8 cellular contexts compared by ENCODE assay signal in genomic region chr2:87470381-87471380, GRCh38.
DNase-seq lines count a peak whose midpoint lies in the region; ATAC-seq and TF ChIP-seq lines count a peak whose summit lies in the region.
"Not testable (repeated sequence)": the region's sequence is repeated elsewhere in the genome, so short reads cannot be mapped to it uniquely, and the experiment has no call there.

No MANE protein-coding gene starts in this region.

- not testable (repeated sequence) for H3K27me3 Mint-ChIP-seq in activated CD4-positive, alpha-beta T cell treated with anti-CD3 and anti-CD28 coated beads for 36 hours; activated naive CD4-positive, alpha-beta T cell treated with anti-CD3 and anti-CD28 coated beads, Interleukin-2, amount 10 ng/mL, durations not matched to agents 7 days and 5 days

- peak overlapping the region in 1 of 2 donors; percentile 55 for H3K27ac ChIP-seq in left lung

- H3K4me1 Mint-ChIP-seq in activated CD4-positive, alpha-beta T cell treated with anti-CD3 and anti-CD28 coated beads for 36 hours = peaks cover 42% of the 10 kb centered on the region
- H3K4me1 Mint-ChIP-seq in activated naive CD4-positive, alpha-beta T cell treated with anti-CD3 and anti-CD28 coated beads, Interleukin-2, amount 10 ng/mL, durations not matched to agents 7 days and 5 days = peaks cover 65% of the 10 kb centered on the region

- CTCF ChIA-PET in activated CD4-positive, alpha-beta T cell treated with anti-CD3 and anti-CD28 coated beads for 36 hours (lab: Charles Lee); activated naive CD4-positive, alpha-beta T cell treated with anti-CD3 and anti-CD28 coated beads, Interleukin-2, amount 10 ng/mL, durations not matched to agents 7 days and 5 days (lab: Charles Lee): not testable (repeated sequence)

- H3K27ac Mint-ChIP-seq in activated CD4-positive, alpha-beta T cell treated with anti-CD3 and anti-CD28 coated beads for 36 hours = peak overlapping the region; percentile 98
- peak overlapping the region; percentile 99 for H3K27ac Mint-ChIP-seq in activated naive CD4-positive, alpha-beta T cell treated with anti-CD3 and anti-CD28 coated beads, Interleukin-2, amount 10 ng/mL, durations not matched to agents 7 days and 5 days

- peaks cover 3 to 30% of the 10 kb centered on the region in 2 donors for H3K4me1 ChIP-seq in left lung

- ATAC-seq in GM19035 (IDR thresholded peaks at IDR 0.05; ENCODE audit: unreplicated experiment) = peak; percentile 47
- peak; percentile 46 for ATAC-seq in HG02588 (IDR thresholded peaks at IDR 0.05; ENCODE audit: unreplicated experiment)
- ATAC-seq in HG03432 (IDR thresholded peaks at IDR 0.05; ENCODE audit: unreplicated experiment) = peak; percentile 55
- peak; percentile 30 for ATAC-seq in activated CD4-positive, alpha-beta T cell treated with anti-CD3 and anti-CD28 coated beads for 36 hours
- ATAC-seq in left lung = peak; percentile 48

- TF ChIP-seq CTCF in GM12865 (IDR thresholded peaks at IDR 0.05; ENCODE audit: insufficient read depth, low read depth, low read length, missing control alignments) = peak; percentile 0
- TF ChIP-seq CTCF in left lung (IDR thresholded peaks at IDR 0.05) = not testable (repeated sequence)

- not testable (repeated sequence) for H3K9me3 Mint-ChIP-seq in activated CD4-positive, alpha-beta T cell treated with anti-CD3 and anti-CD28 coated beads for 36 hours (ENCODE audit: low read depth); activated naive CD4-positive, alpha-beta T cell treated with anti-CD3 and anti-CD28 coated beads, Interleukin-2, amount 10 ng/mL, durations not matched to agents 7 days and 5 days

- peak; percentile 46 for DNase-seq in GM12865 (ENCODE audit: low read depth)
- DNase-seq in activated CD4-positive, alpha-beta T cell treated with anti-CD3 and anti-CD28 coated beads for 36 hours = peak; percentile 59
- DNase-seq in activated naive CD4-positive, alpha-beta T cell treated with anti-CD3 and anti-CD28 coated beads, Interleukin-2, amount 10 ng/mL, durations not matched to agents 7 days and 5 days = peak; percentile 63
- DNase-seq in left lung = not testable (repeated sequence)
- peak in 2 of 3 donors; percentile 53 to 56 for DNase-seq in stimulated activated CD4-positive, alpha-beta T cell treated with anti-CD3 and anti-CD28 coated beads, TNF-alpha, amount 100 ng/mL, for 48 hours (ENCODE audit: low read depth in 3 of 3)

- not testable (repeated sequence) for H3K36me3 ChIP-seq in left lung

- H3K4me3 Mint-ChIP-seq in activated CD4-positive, alpha-beta T cell treated with anti-CD3 and anti-CD28 coated beads for 36 hours = peak overlapping the region; percentile 75
- H3K4me3 Mint-ChIP-seq in activated naive CD4-positive, alpha-beta T cell treated with anti-CD3 and anti-CD28 coated beads, Interleukin-2, amount 10 ng/mL, durations not matched to agents 7 days and 5 days = peak overlapping the region; percentile 81

- H3K9me3 ChIP-seq in left lung = not testable (repeated sequence)

- intact Hi-C loops in activated CD4-positive, alpha-beta T cell treated with anti-CD3 and anti-CD28 coated beads for 36 hours (cut with DNase I, micrococcal nuclease); left lung (cut with DNase I): not testable (repeated sequence)

- H3K27me3 ChIP-seq in left lung = not testable (repeated sequence)

- peak overlapping the region; percentile 10; the same call in 1 of the 2 replicates for H3K4me3 ChIP-seq in GM12865 (ENCODE audit: low read depth, low read length)
- H3K4me3 ChIP-seq in left lung = not testable (repeated sequence)

- H3K36me3 Mint-ChIP-seq in activated CD4-positive, alpha-beta T cell treated with anti-CD3 and anti-CD28 coated beads for 36 hours (ENCODE audit: low read depth) = not testable (repeated sequence)
- peaks cover 14% of the 10 kb centered on the region for H3K36me3 Mint-ChIP-seq in activated naive CD4-positive, alpha-beta T cell treated with anti-CD3 and anti-CD28 coated beads, Interleukin-2, amount 10 ng/mL, durations not matched to agents 7 days and 5 days

- POLR2A ChIA-PET in activated CD4-positive, alpha-beta T cell treated with anti-CD3 and anti-CD28 coated beads for 36 hours (lab: Charles Lee) = not testable (repeated sequence)
